Comparison of ENCODE assay signal across 8 cellular contexts in genomic region chr3:113051827-113052226, GRCh38.
A peak's percentile ranks its signal among the peaks of the same experiment; 100 is the strongest.
DNase-seq lines count a peak whose midpoint lies in the region; ATAC-seq and TF ChIP-seq lines count a peak whose summit lies in the region.

No MANE protein-coding gene starts in this region.

- H3K27me3 Mint-ChIP-seq in CD14-positive monocyte (ENCODE audit: low read depth in 3 of 3): no peaks in the 10 kb centered on the region

- no peak overlapping the region for H3K23ac ChIP-seq in IMR-90 (ENCODE audit: low read depth, low read length)

- no peak overlapping the region for H3K4me3 Mint-ChIP-seq in CD14-positive monocyte

- H2AK5ac ChIP-seq in IMR-90 (ENCODE audit: low read depth, low read length): peak overlapping the region; percentile 31; the same call in 1 of the 2 replicates

- no peak overlapping the region for H2AFZ ChIP-seq in IMR-90 (replicated peaks; ENCODE audit: low read length, poor library complexity)

- no peaks in the 10 kb centered on the region for H3K4me1 Mint-ChIP-seq in CD14-positive monocyte

- no peak overlapping the region for H4K8ac ChIP-seq in IMR-90 (ENCODE audit: low read depth in 2 of 2, low read length in 2 of 2)

- H4K5ac ChIP-seq in IMR-90 (ENCODE audit: low read depth, low read length): no peak overlapping the region

- no peak overlapping the region for H3K56ac ChIP-seq in IMR-90 (ENCODE audit: extremely low read depth, insufficient read depth, low read length)

- H3K79me1 ChIP-seq in IMR-90 (ENCODE audit: low read depth in 1 of 2, low read length in 2 of 2): no peaks in the 10 kb centered on the region

- H3K18ac ChIP-seq in IMR-90 (ENCODE audit: low read depth, low read length): no peak overlapping the region

- H3K27ac Mint-ChIP-seq in CD14-positive monocyte: peak overlapping the region in 2 of 7 donors; percentile 50 to 53

- H2BK20ac ChIP-seq in IMR-90 (ENCODE audit: low read depth, low read length): peak overlapping the region; percentile 40; the same call in 1 of the 2 replicates

- no peak overlapping the region for H3K27ac ChIP-seq in IMR-90 (ENCODE audit: insufficient read depth, low read length)
- peak overlapping the region; percentile 34 for H3K27ac ChIP-seq in skeletal muscle tissue (ENCODE audit: low read depth, low read length)

- no peaks in the 10 kb centered on the region for H3K9me3 ChIP-seq in IMR-90 (ENCODE audit: control insufficient read depth, insufficient read depth, low read length)
- H3K9me3 ChIP-seq in skeletal muscle tissue (ENCODE audit: control insufficient read depth in 3 of 3, low read length in 3 of 3): no peaks in the 10 kb centered on the region

- H3K9me1 ChIP-seq in IMR-90 (ENCODE audit: insufficient read depth, low read length): no peaks in the 10 kb centered on the region

- TF ChIP-seq RAD21 in IMR-90 (IDR thresholded peaks at IDR 0.05; ENCODE audit: low read length): no peak

- H3K14ac ChIP-seq in IMR-90 (replicated peaks; ENCODE audit: low read depth, low read length): no peak overlapping the region

- in situ Hi-C loops in IMR-90 (cut with MboI; ENCODE audit: low sequenced_read_pairs): loop anchor here (10.0 kb wide), 1 partner anchor 573 kb away; no protein-coding TSS in a partner anchor
- in situ Hi-C loops in astrocyte of the cerebellum (cut with HindIII; ENCODE audit: low sequenced_read_pairs): loop anchor here (5.0 kb wide), 1 partner anchor 235 kb away; no protein-coding TSS in a partner anchor

- no TSS peak for BruUV-seq in IMR-90 (replicated peaks; lab: Mats Ljungman, UMichigan)

- DNase-seq in IMR-90 (no peak), astrocyte of the cerebellum (ENCODE audit: low read depth) (peak; percentile 35), inferior parietal cortex (ENCODE audit: extremely low spot score) (peak; percentile 60), CD14-positive monocyte (ENCODE audit: low spot score) (no peak), amniotic stem cell (lab: John Stamatoyannopoulos, UW) (no peak)
- DNase-seq in activated CD4-positive, CD25-positive, alpha-beta regulatory T cell treated with anti-CD3 and anti-CD28 coated beads, Interleukin-2, amount 50 U/mL, for 72 hours: no peak
- DNase-seq in stimulated activated CD4-positive, alpha-beta T cell treated with anti-CD3 and anti-CD28 coated beads, Interleukin-2, amount 100 ng/mL, for 24 hours: no peak

- intact Hi-C loops in IMR-90 (cut with micrococcal nuclease) (loop anchor here (1.0 to 10.0 kb wide), 7 partner anchors 83 to 693 kb away; partner anchors contain the start of genes ATP6V1A and NAA50), CD14-positive monocyte (cut with micrococcal nuclease) (loop anchor here (1.0 to 10.0 kb wide), 4 partner anchors 236 to 575 kb away; no protein-coding TSS in a partner anchor)

- POLR2A ChIA-PET in IMR-90 (lab: Charles Lee; ENCODE audit: unreplicated experiment): no interaction called here

- H3K4me1 ChIP-seq in IMR-90 (ENCODE audit: control insufficient read depth, insufficient read depth, low read length): peaks cover 5% of the 10 kb centered on the region
- H3K4me1 ChIP-seq in skeletal muscle tissue (ENCODE audit: control insufficient read depth in 3 of 3, insufficient read depth in 3 of 3, low read length in 3 of 3): peaks cover 6 to 11% (median 11%) of the 10 kb centered on the region in 3 donors

- H2BK120ac ChIP-seq in IMR-90 (ENCODE audit: low read depth, low read length): peak overlapping the region; percentile 60

- no peak overlapping the region for H3K4me2 ChIP-seq in IMR-90 (ENCODE audit: low read depth, low read length)

- H2AK9ac ChIP-seq in IMR-90 (replicated peaks; ENCODE audit: low read depth, low read length, poor library complexity): no peak overlapping the region

- H3K27me3 ChIP-seq in IMR-90 (ENCODE audit: control insufficient read depth, insufficient read depth, low read length) (peaks cover 12% of the 10 kb centered on the region), skeletal muscle tissue (ENCODE audit: control insufficient read depth in 3 of 3, insufficient read depth in 3 of 3, low read length in 3 of 3) (no peaks in the 10 kb centered on the region)

- peaks cover 0 to 7% (median 2%) of the 10 kb centered on the region in 7 donors for H3K9me3 Mint-ChIP-seq in CD14-positive monocyte

- no peak for TF ChIP-seq CTCF in IMR-90 (conservative IDR thresholded peaks at IDR 0.05; ENCODE audit: low read depth, low read length)
- no peak for TF ChIP-seq CTCF in astrocyte of the cerebellum (IDR thresholded peaks at IDR 0.05; ENCODE audit: low read depth, low read length, missing control alignments)
- no peak for TF ChIP-seq CTCF in CD14-positive monocyte (IDR thresholded peaks at IDR 0.05)

- 0 out of 3 replicates have a peak overlapping the region, but pooled peaks have one; percentile 9 for H2BK15ac ChIP-seq in IMR-90 (ENCODE audit: low read depth, low read length)

- CTCF ChIA-PET in IMR-90 (lab: Yijun Ruan, JAX): interaction anchor here (0.7 to 3.0 kb wide), 2 partner anchors 236 to 1117 kb away, joined by 3 to 15 read pairs; no protein-coding TSS in a partner anchor

- H3K4me3 ChIP-seq in IMR-90 (ENCODE audit: insufficient read depth, low read depth, low read length) (no peak overlapping the region), astrocyte of the cerebellum (ENCODE audit: low read depth, low read length) (no peak overlapping the region), skeletal muscle tissue (ENCODE audit: low read length in 3 of 3) (peak overlapping the region in 1 of 3 donors; percentile 41)

- H3K36me3 ChIP-seq in IMR-90 (ENCODE audit: control insufficient read depth, insufficient read depth, low read length): no peaks in the 10 kb centered on the region
- no peaks in the 10 kb centered on the region for H3K36me3 ChIP-seq in skeletal muscle tissue (ENCODE audit: control insufficient read depth in 3 of 3, insufficient read depth in 3 of 3, low read length in 3 of 3)

- no peaks in the 10 kb centered on the region for H3K36me3 Mint-ChIP-seq in CD14-positive monocyte

- H3K9ac ChIP-seq in IMR-90 (ENCODE audit: low read depth, low read length) (no peak overlapping the region), skeletal muscle tissue (ENCODE audit: low read depth in 1 of 3, low read length in 3 of 3) (peak overlapping the region in 1 of 3 donors; percentile 32)

- H2BK5ac ChIP-seq in IMR-90 (ENCODE audit: low read depth, low read length, poor library complexity, severe bottlenecking): no peak overlapping the region

- H4K91ac ChIP-seq in IMR-90 (ENCODE audit: insufficient read depth, low read depth, low read length): peak overlapping the region; percentile 10; the same call in 1 of the 2 replicates

- peak overlapping the region; percentile 66 for H3K4ac ChIP-seq in IMR-90 (ENCODE audit: low read depth, low read length)

- 80% methylated on average over 1 of the region's 3 CpGs; no CpG with 5 or more reads in 1 of the 2 experiments for WGBS in IMR-90 (ENCODE audit: extremely low coverage in 2 of 2, insufficient read length in 1 of 2), 2 experiments

- no peaks in the 10 kb centered on the region for H4K20me1 ChIP-seq in IMR-90 (ENCODE audit: insufficient read depth, low read length)

- TF ChIP-seq POLR2A in IMR-90 (IDR thresholded peaks at IDR 0.05; ENCODE audit: low read depth, low read length): no peak

- dilution Hi-C loops in IMR-90 (cut with HindIII; ENCODE audit: low sequenced_read_pairs, unreplicated experiment): no loop called here

- ATAC-seq in IMR-90 (ENCODE audit: low read depth): no peak

TF ChIP-seq in IMR-90, 13 proteins besides CTCF, POLR2A, EP300 and RAD21:
- TF ChIP-seq FOS (IDR thresholded peaks at IDR 0.05; ENCODE audit: low read depth, low read length): no peak
- TF ChIP-seq MAFK (IDR thresholded peaks at IDR 0.05; ENCODE audit: low read depth, low read length): no peak
- TF ChIP-seq MXI1 (IDR thresholded peaks at IDR 0.05; ENCODE audit: borderline replicate concordance, low read depth, low read length): no peak
- no peak for TF ChIP-seq RFX5 (IDR thresholded peaks at IDR 0.05; ENCODE audit: low read depth, low read length)
- no peak for TF ChIP-seq CEBPB (IDR thresholded peaks at IDR 0.05; ENCODE audit: low read depth, low read length)
- TF ChIP-seq NFE2L2 (IDR thresholded peaks at IDR 0.05; ENCODE audit: low read depth, low read length): no peak
- TF ChIP-seq CHD1 (IDR thresholded peaks at IDR 0.05; ENCODE audit: low read depth, low read length): no peak
- TF ChIP-seq RCOR1 (IDR thresholded peaks at IDR 0.05; ENCODE audit: insufficient replicate concordance, low read length): no peak

Comparison
In these comparisons a context has a peak if more than half of its experiments do, and no peak if none do; other contexts are left out.
1. DNase-seq: peak in astrocyte of the cerebellum (single experiment) and inferior parietal cortex (single experiment); none in IMR-90 (single experiment), activated CD4-positive, CD25-positive, alpha-beta regulatory T cell treated with anti-CD3 and anti-CD28 coated beads, Interleukin-2, amount 50 U/mL, for 72 hours (single experiment), stimulated activated CD4-positive, alpha-beta T cell treated with anti-CD3 and anti-CD28 coated beads, Interleukin-2, amount 100 ng/mL, for 24 hours (0 of 2), CD14-positive monocyte (single experiment) and amniotic stem cell (single experiment).